ENCODE assay signal across 1 cellular context in genomic region chr17:81901167-81902022, GRCh38.
TF ChIP-seq lines count a peak whose summit lies in the region.

No MANE protein-coding gene starts in this region.

TF ChIP-seq in HepG2, 621 proteins besides CTCF, POLR2A, EP300 and RAD21 (continues in another document):
- TF ChIP-seq ZNF724P (CRISPR knock-in tag; IDR thresholded peaks at IDR 0.05; ENCODE audit: borderline replicate concordance): peak; percentile 55; the same call in 1 of the 2 replicates
- peak; percentile 15; the same call in 1 of the 2 replicates for TF ChIP-seq ZNF737 (CRISPR knock-in tag; IDR thresholded peaks at IDR 0.05; ENCODE audit: borderline replicate concordance)
- TF ChIP-seq ZNF317 (CRISPR knock-in tag; IDR thresholded peaks at IDR 0.05): no peak
- TF ChIP-seq REPIN1 (CRISPR knock-in tag; IDR thresholded peaks at IDR 0.05; ENCODE audit: borderline replicate concordance, low read depth): 0 out of 2 replicates have a peak, but pooled peaks have one; percentile 20
- peak; percentile 90 for TF ChIP-seq HNRNPL (IDR thresholded peaks at IDR 0.05; ENCODE audit: low read depth, low read length)
- TF ChIP-seq MBD4 (IDR thresholded peaks at IDR 0.05; ENCODE audit: borderline replicate concordance, low read length): 0 out of 2 replicates have a peak, but pooled peaks have one; percentile 36
- TF ChIP-seq GABPB1 (CRISPR knock-in tag; IDR thresholded peaks at IDR 0.05): peak; percentile 21
- TF ChIP-seq ZNF350 (CRISPR knock-in tag; IDR thresholded peaks at IDR 0.05; ENCODE audit: borderline replicate concordance, low read depth): peak; percentile 80
- no peak for TF ChIP-seq HNRNPH1 (optimal IDR thresholded peaks at IDR 0.05; ENCODE audit: low read depth, low read length)
- TF ChIP-seq ZBTB4 (CRISPR knock-in tag; IDR thresholded peaks at IDR 0.05; ENCODE audit: borderline replicate concordance): peak; percentile 60; the same call in 1 of the 2 replicates
- TF ChIP-seq NR2F2 (IDR thresholded peaks at IDR 0.05; ENCODE audit: borderline replicate concordance, low read depth): peak; percentile 25; the same call in 1 of the 2 replicates
- 0 out of 2 replicates have a peak, but pooled peaks have one; percentile 43 for TF ChIP-seq ZNF605 (CRISPR knock-in tag; IDR thresholded peaks at IDR 0.05)
- TF ChIP-seq NFE2 (CRISPR knock-in tag; IDR thresholded peaks at IDR 0.05): no peak
- TF ChIP-seq SIN3A (IDR thresholded peaks at IDR 0.05; ENCODE audit: borderline replicate concordance, low read depth, low read length): peak; percentile 25; the same call in 1 of the 2 replicates
- TF ChIP-seq BORCS8-MEF2B (CRISPR knock-in tag; IDR thresholded peaks at IDR 0.05): peak; percentile 78; the same call in 1 of the 2 replicates
- TF ChIP-seq ZNF550 (CRISPR knock-in tag; IDR thresholded peaks at IDR 0.05; ENCODE audit: borderline replicate concordance): no peak
- TF ChIP-seq ZNF619 (CRISPR knock-in tag; IDR thresholded peaks at IDR 0.05): peak; percentile 28; the same call in 1 of the 2 replicates
- 0 out of 2 replicates have a peak, but pooled peaks have one; percentile 25 for TF ChIP-seq ZBTB7B (CRISPR knock-in tag; IDR thresholded peaks at IDR 0.05)
- TF ChIP-seq, protein P1, sequence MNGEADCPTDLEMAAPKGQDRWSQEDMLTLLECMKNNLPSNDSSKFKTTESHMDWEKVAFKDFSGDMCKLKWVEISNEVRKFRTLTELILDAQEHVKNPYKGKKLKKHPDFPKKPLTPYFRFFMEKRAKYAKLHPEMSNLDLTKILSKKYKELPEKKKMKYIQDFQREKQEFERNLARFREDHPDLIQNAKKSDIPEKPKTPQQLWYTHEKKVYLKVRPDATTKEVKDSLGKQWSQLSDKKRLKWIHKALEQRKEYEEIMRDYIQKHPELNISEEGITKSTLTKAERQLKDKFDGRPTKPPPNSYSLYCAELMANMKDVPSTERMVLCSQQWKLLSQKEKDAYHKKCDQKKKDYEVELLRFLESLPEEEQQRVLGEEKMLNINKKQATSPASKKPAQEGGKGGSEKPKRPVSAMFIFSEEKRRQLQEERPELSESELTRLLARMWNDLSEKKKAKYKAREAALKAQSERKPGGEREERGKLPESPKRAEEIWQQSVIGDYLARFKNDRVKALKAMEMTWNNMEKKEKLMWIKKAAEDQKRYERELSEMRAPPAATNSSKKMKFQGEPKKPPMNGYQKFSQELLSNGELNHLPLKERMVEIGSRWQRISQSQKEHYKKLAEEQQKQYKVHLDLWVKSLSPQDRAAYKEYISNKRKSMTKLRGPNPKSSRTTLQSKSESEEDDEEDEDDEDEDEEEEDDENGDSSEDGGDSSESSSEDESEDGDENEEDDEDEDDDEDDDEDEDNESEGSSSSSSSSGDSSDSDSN (CRISPR knock-in tag; IDR thresholded peaks at IDR 0.05): 0 out of 2 replicates have a peak, but pooled peaks have one; percentile 19
- peak; percentile 18; the same call in 1 of the 2 replicates for TF ChIP-seq TFE3 (CRISPR knock-in tag; IDR thresholded peaks at IDR 0.05)
- peak; percentile 46 for TF ChIP-seq IKZF4 (CRISPR knock-in tag; IDR thresholded peaks at IDR 0.05; ENCODE audit: borderline replicate concordance, low read depth, not compliant biosample characterization)
- TF ChIP-seq POLR2AphosphoS5 (IDR thresholded peaks at IDR 0.05; ENCODE audit: low read depth, low read length): 0 out of 2 replicates have a peak, but pooled peaks have one; percentile 10
- TF ChIP-seq ONECUT2 (CRISPR knock-in tag; IDR thresholded peaks at IDR 0.05): no peak
- peak; percentile 63 for TF ChIP-seq SRSF1 (optimal IDR thresholded peaks at IDR 0.05; ENCODE audit: low read depth, low read length)
- peak; percentile 86 for TF ChIP-seq RBM22 (optimal IDR thresholded peaks at IDR 0.05; ENCODE audit: low read length)
- 0 out of 2 replicates have a peak, but pooled peaks have one; percentile 49 for TF ChIP-seq NFAT5 (CRISPR knock-in tag; IDR thresholded peaks at IDR 0.05)
- TF ChIP-seq MYC (CRISPR knock-in tag; IDR thresholded peaks at IDR 0.05; ENCODE audit: borderline replicate concordance): peak; percentile 5; the same call in 1 of the 2 replicates
- no peak for TF ChIP-seq NAIF1 (CRISPR knock-in tag; IDR thresholded peaks at IDR 0.05; ENCODE audit: borderline replicate concordance)
- no peak for TF ChIP-seq TBX2 (CRISPR knock-in tag; IDR thresholded peaks at IDR 0.05; ENCODE audit: borderline replicate concordance)
- TF ChIP-seq ZNF616 (CRISPR knock-in tag; IDR thresholded peaks at IDR 0.05; ENCODE audit: low read depth): no peak
- no peak for TF ChIP-seq SALL1 (CRISPR knock-in tag; IDR thresholded peaks at IDR 0.05)
- no peak for TF ChIP-seq ZNF839 (CRISPR knock-in tag; IDR thresholded peaks at IDR 0.05; ENCODE audit: borderline replicate concordance)
- TF ChIP-seq POLR2G (IDR thresholded peaks at IDR 0.05; ENCODE audit: low read depth, low read length): peak; percentile 79
- peak; percentile 50; the same call in 1 of the 2 replicates for TF ChIP-seq FOXC1 (CRISPR knock-in tag; IDR thresholded peaks at IDR 0.05; ENCODE audit: borderline replicate concordance)
- 0 out of 2 replicates have a peak, but pooled peaks have one; percentile 68 for TF ChIP-seq ZBTB33 (CRISPR knock-in tag; IDR thresholded peaks at IDR 0.05)
- TF ChIP-seq ARID2 (CRISPR knock-in tag; IDR thresholded peaks at IDR 0.05; ENCODE audit: borderline replicate concordance): no peak
- TF ChIP-seq ZNF710 (CRISPR knock-in tag; IDR thresholded peaks at IDR 0.05; ENCODE audit: borderline replicate concordance): peak; percentile 18; the same call in 1 of the 2 replicates
- peak; percentile 1; the same call in 1 of the 2 replicates for TF ChIP-seq ZNF687 (CRISPR knock-in tag; IDR thresholded peaks at IDR 0.05)
